ENCODE assay signal across 28 cellular contexts in genomic region chr9:22693151-22693550, GRCh38.
DNase-seq lines count a peak whose midpoint lies in the region; FAIRE-seq and TF ChIP-seq lines count a peak whose summit lies in the region.
"Had no signal": no experiment of that assay in that cellular context is flagged by ENCODE, and none has a peak within 500 bp of the region (broad histone marks: within the 10 kb centered on the region; RNA-seq: fewer than 3 reads in every experiment).

No MANE protein-coding gene starts in this region.

- H2AFZ ChIP-seq in GM23248: no peak overlapping the region

- H3K27ac ChIP-seq in GM23248: no peak overlapping the region
- H3K27ac ChIP-seq: A549, SJSA1 had no signal

- H3K9me2 ChIP-seq in GM23248 (ENCODE audit: insufficient read depth): no peaks in the 10 kb centered on the region

- peaks cover 19% of the 10 kb centered on the region; the same call in 1 of the 2 replicates for H3F3A ChIP-seq in GM23248 (ENCODE audit: insufficient read depth)

- WGBS in GM23248 (ENCODE audit: low coverage in 1 of 2, low lambda C conversion rate in 2 of 2, missing lambda C conversion rate in 2 of 2), 2 experiments: 24 to 29% methylated on average over 1 of the region's 1 CpG

- H3K4me3 ChIP-seq in GM23248: no peak overlapping the region
- H3K4me3 ChIP-seq: A549, GM12878, K562, MG63, SJSA1 had no signal

- H3K9ac ChIP-seq in GM23248: no peak overlapping the region

- no peak for TF ChIP-seq POLR2A in GM12891 (IDR thresholded peaks at IDR 0.05; ENCODE audit: low read depth, low read length)

- H3K4me2 ChIP-seq in GM23248 (ENCODE audit: unreplicated experiment): no peak overlapping the region
- H3K4me2 ChIP-seq: A549 had no signal

- H3K9me3 ChIP-seq in GM23248 (ENCODE audit: low read depth): no peaks in the 10 kb centered on the region
- H3K9me3 ChIP-seq: A549, Caco-2, MG63, SJSA1 had no signal

- H3K36me3 ChIP-seq in GM23248 (ENCODE audit: low read depth): no peaks in the 10 kb centered on the region
- H3K36me3 ChIP-seq: MG63, SJSA1 had no signal

- no peaks in the 10 kb centered on the region for H4K20me1 ChIP-seq in GM23248 (ENCODE audit: insufficient read depth)

- H3K27me3 ChIP-seq in GM23248 (replicated peaks; ENCODE audit: insufficient read depth): no peaks in the 10 kb centered on the region
- H3K27me3 ChIP-seq: MG63, SJSA1 had no signal

- FAIRE-seq in GM12891 (lab: Jason Lieb, UNC): no peak
- FAIRE-seq: A549, GM12878, H1, HepG2, K562 had no signal

- H3K79me2 ChIP-seq in GM23248 (ENCODE audit: insufficient read depth): no peaks in the 10 kb centered on the region

- DNase-seq in GM23248 (peak; percentile 39), M059J (ENCODE audit: low read depth) (peak; percentile 17), amniotic epithelial cell (ENCODE audit: low read depth) (peak; percentile 0), fibroblast of peridontal ligament (ENCODE audit: extremely low read depth) (peak; percentile 24), NCI-H2196 treated with DMSO at 0.1 percent for 48 hours (lab: John Stamatoyannopoulos, UW; ENCODE audit: unreplicated experiment) (no peak), NCI-H2081 treated with DMSO at 0.1 percent for 48 hours (lab: John Stamatoyannopoulos, UW) (no peak), GM12891 (ENCODE audit: insufficient read length, low spot score) (no peak), cortex of kidney (lab: John Stamatoyannopoulos, UW) (no peak)
- DNase-seq: C1 segment of cervical spinal cord; Caco-2; CD4-positive, alpha-beta memory T cell; GDM1; Kasumi-1; MG63; NCI-H1092; NCI-H1436; NCI-H187; NCI-H2171 treated with DMSO at 0.1 percent for 48 hours; NCI-H524 treated with DMSO at 0.1 percent for 48 hours; NCI-H82; OCI-M1; T-helper 2 cell had no signal

- peaks cover 18% of the 10 kb centered on the region for H3K4me1 ChIP-seq in GM23248 (ENCODE audit: insufficient read depth)
- H3K4me1 ChIP-seq: A549, Caco-2, SJSA1 had no signal

- in situ Hi-C loops in GM23248 (cut with MboI): loop anchor here (10.0 kb wide), 1 partner anchor 58 kb away; no protein-coding TSS in a partner anchor

TF ChIP-seq in GM12891, 5 proteins besides CTCF, POLR2A, EP300 and RAD21:
- no peak for TF ChIP-seq POLR2AphosphoS5 (IDR thresholded peaks at IDR 0.05; ENCODE audit: low read depth, low read length)
- TF ChIP-seq TAF1 (IDR thresholded peaks at IDR 0.05; ENCODE audit: low read depth, low read length): no peak
- no peak for TF ChIP-seq SPI1 (IDR thresholded peaks at IDR 0.05; ENCODE audit: low read depth, low read length)
- no peak for TF ChIP-seq PAX5 (IDR thresholded peaks at IDR 0.05; ENCODE audit: insufficient read depth, low read length, severe bottlenecking)
- no peak for TF ChIP-seq POU2F2 (IDR thresholded peaks at IDR 0.05; ENCODE audit: low read depth, low read length)

Comparison
In these comparisons a context has a peak if more than half of its experiments do, and no peak if none do; other contexts are left out.
1. DNase-seq: peak in GM23248 (single experiment), M059J (single experiment), amniotic epithelial cell (single experiment) and fibroblast of peridontal ligament (single experiment); none in NCI-H2196 treated with DMSO at 0.1 percent for 48 hours (single experiment), NCI-H2081 treated with DMSO at 0.1 percent for 48 hours (single experiment), GM12891 (single experiment) and cortex of kidney (single experiment).